8 cellular contexts compared by ENCODE assay signal in genomic region chr16:58236231-58236690, GRCh38.
DNase-seq lines count a peak whose midpoint lies in the region; ATAC-seq and TF ChIP-seq lines count a peak whose summit lies in the region.

No MANE protein-coding gene starts in this region.

- no peak overlapping the region for H3K27ac ChIP-seq in caudate nucleus (ENCODE audit: low read depth, low read length)

- ATAC-seq in HG02884 (IDR thresholded peaks at IDR 0.05; ENCODE audit: unreplicated experiment) = peak; percentile 97

- peak overlapping the region; percentile 34 for H3K4me3 ChIP-seq in WI38 (ENCODE audit: low read depth, low read length)

- DNase-seq in NCI-H2081 (lab: John Stamatoyannopoulos, UW) = peak; percentile 58 to 75
- DNase-seq in NCI-H2081 treated with DMSO at 0.1 percent for 48 hours (lab: John Stamatoyannopoulos, UW) = no peak
- DNase-seq in NCI-H2107 treated with DMSO at 0.1 percent for 48 hours (lab: John Stamatoyannopoulos, UW; ENCODE audit: unreplicated experiment) = peak; percentile 39
- DNase-seq in caudate nucleus (lab: John Stamatoyannopoulos, UW) = peak in 59 of 61 donors; percentile 18 to 85 (median 58)
- DNase-seq in islet precursor cell = peak; percentile 89
- peak; percentile 16 to 43 for DNase-seq in stimulated activated CD4-positive, alpha-beta T cell treated with anti-CD3 and anti-CD28 coated beads, Interleukin-15, amount 100 ng/mL, for 1 hour (ENCODE audit: low read depth in 1 of 2, low spot score in 1 of 2)

- no peak for TF ChIP-seq CTCF in WI38 (IDR thresholded peaks at IDR 0.05; ENCODE audit: low read depth, low read length)
